14 cellular contexts compared by ENCODE assay signal in genomic region chr19:19068659-19069509, GRCh38. TPM values are rescaled to one million over a fixed set of nuclear protein-coding genes. Genes with fewer than 3 reads are reported as not detected.
DNase-seq lines count a peak whose midpoint lies in the region; ATAC-seq and TF ChIP-seq lines count a peak whose summit lies in the region.
"Had no signal": no experiment of that assay in that cellular context is flagged by ENCODE, and none has a peak within 500 bp of the region (broad histone marks: within the 10 kb centered on the region; RNA-seq: fewer than 3 reads in every experiment).

No MANE protein-coding gene starts in this region.

- ATAC-seq in Right ventricle myocardium inferior: peak; percentile 48
- ATAC-seq in left cardiac atrium: no peak
- peak; percentile 20 for ATAC-seq in left lobe of liver
- ATAC-seq in thoracic aorta (ENCODE audit: insufficient number of reproducible peaks, low FRiP score, low read depth): no peak
- ATAC-seq in HG02938 (IDR thresholded peaks at IDR 0.05; ENCODE audit: unreplicated experiment): no peak
- ATAC-seq: activated naive CD4-positive, alpha-beta T cell treated with anti-CD3 and anti-CD28 coated beads, Interleukin-2, amount 50 U/mL, for 72 hours had no signal

- DNase-seq in Right ventricle myocardium inferior (ENCODE audit: missing footprints) (peak; percentile 41), left cardiac atrium (no peak), left lobe of liver (ENCODE audit: low spot score) (no peak), thoracic aorta (ENCODE audit: low spot score) (no peak), epidermal melanocyte (ENCODE audit: insufficient read length, low spot score) (no peak), NCI-H128 (lab: John Stamatoyannopoulos, UW; ENCODE audit: unreplicated experiment) (no peak)
- no peak for DNase-seq in T-helper 2 cell treated with Interferon-gamma antibody and Interleukin-4, amounts not matched to agents 5 μg/mL and 100 μg/mL, for 36 hours (ENCODE audit: low spot score)
- DNase-seq: DMS53; NCI-H1092 treated with DMSO at 0.1 percent for 48 hours; NCI-H510A treated with DMSO at 0.1 percent for 48 hours; stimulated activated CD4-positive, alpha-beta T cell treated with anti-CD3 and anti-CD28 coated beads, Interleukin-2, amount 100 ng/mL, for 24 hours had no signal

- H3K27me3 ChIP-seq in thoracic aorta (replicated peaks; ENCODE audit: insufficient read depth): no peaks in the 10 kb centered on the region
- H3K27me3 ChIP-seq: vagina had no signal

- H3K27me3 Mint-ChIP-seq in T-helper 2 cell treated with Interferon-gamma antibody and Interleukin-4, amounts not matched to agents 5 μg/mL and 100 μg/mL, for 36 hours (ENCODE audit: low read depth): no peaks in the 10 kb centered on the region

- peak overlapping the region; percentile 57 for H3K27ac Mint-ChIP-seq in T-helper 2 cell treated with Interferon-gamma antibody and Interleukin-4, amounts not matched to agents 5 μg/mL and 100 μg/mL, for 36 hours

- peak overlapping the region; percentile 43 to 60 for H3K27ac ChIP-seq in thoracic aorta

- peaks cover 16 to 20% of the 10 kb centered on the region in 2 donors for H3K4me1 ChIP-seq in thoracic aorta (ENCODE audit: control insufficient read depth in 1 of 2, low read depth in 2 of 2)

- peaks cover 7% of the 10 kb centered on the region for H3K36me3 Mint-ChIP-seq in T-helper 2 cell treated with Interferon-gamma antibody and Interleukin-4, amounts not matched to agents 5 μg/mL and 100 μg/mL, for 36 hours (ENCODE audit: low read depth)
- H3K36me3 Mint-ChIP-seq: activated naive CD4-positive, alpha-beta T cell treated with anti-CD3 and anti-CD28 coated beads, Interleukin-2, amount 50 U/mL, for 72 hours had no signal

- intact Hi-C loops in Right ventricle myocardium inferior (cut with DNase I): loop anchor here (10.0 kb wide), 1 partner anchor 256 kb away; the partner anchor contains the start of genes MAU2 and SUGP1
- intact Hi-C loops in left cardiac atrium (cut with DNase I): no loop called here

- no peak for TF ChIP-seq CTCF in thoracic aorta (IDR thresholded peaks at IDR 0.05)

- no peaks in the 10 kb centered on the region for H3K36me3 ChIP-seq in thoracic aorta
- H3K36me3 ChIP-seq: vagina had no signal

- no peaks in the 10 kb centered on the region for H3K9me3 Mint-ChIP-seq in T-helper 2 cell treated with Interferon-gamma antibody and Interleukin-4, amounts not matched to agents 5 μg/mL and 100 μg/mL, for 36 hours
- H3K9me3 Mint-ChIP-seq: activated naive CD4-positive, alpha-beta T cell treated with anti-CD3 and anti-CD28 coated beads, Interleukin-2, amount 50 U/mL, for 72 hours had no signal

- peaks cover 32% of the 10 kb centered on the region for H3K4me1 Mint-ChIP-seq in T-helper 2 cell treated with Interferon-gamma antibody and Interleukin-4, amounts not matched to agents 5 μg/mL and 100 μg/mL, for 36 hours (ENCODE audit: low read depth)

- peak overlapping the region; percentile 24 for H3K4me3 Mint-ChIP-seq in T-helper 2 cell treated with Interferon-gamma antibody and Interleukin-4, amounts not matched to agents 5 μg/mL and 100 μg/mL, for 36 hours

- H3K9me3 ChIP-seq in thoracic aorta: no peaks in the 10 kb centered on the region
- H3K9me3 ChIP-seq: vagina had no signal

- H3K4me3 ChIP-seq in thoracic aorta: no peak overlapping the region
- H3K4me3 ChIP-seq: vagina had no signal

RNA-seq across cellular contexts. Expression of gene SLC25A42, which starts 5.1 kb away (rescaled TPM):
- total RNA-seq in Right ventricle myocardium inferior (30.9 TPM), left cardiac atrium (10 to 100 TPM; 13.9 to 15.2 TPM), left lobe of liver (77.8 TPM), thoracic aorta (10 to 100 TPM in 1 of 2 donors, 1 to 10 TPM in 1; 8.3 to 14.4 TPM)

RNA-seq across cellular contexts. Expression of gene ARMC6, which starts 35.5 kb away (rescaled TPM):
- total RNA-seq in Right ventricle myocardium inferior (13.6 TPM), left cardiac atrium (10 to 100 TPM; 12.9 to 16.9 TPM), left lobe of liver (50.9 TPM), thoracic aorta (10 to 100 TPM; 21.0 to 38.6 TPM)

RNA-seq across cellular contexts. Expression of gene SUGP2, which starts 35.6 kb away (rescaled TPM):
- total RNA-seq in Right ventricle myocardium inferior (68.5 TPM), left cardiac atrium (10 to 100 TPM; 59.7 to 63.7 TPM), left lobe of liver (35.4 TPM), thoracic aorta (10 to 100 TPM; 42.6 to 57.5 TPM)

Comparison
In these comparisons a context has a peak if more than half of its experiments do, and no peak if none do; other contexts are left out.
1. ATAC-seq: peak in Right ventricle myocardium inferior (single experiment) and left lobe of liver (single experiment); none in left cardiac atrium (0 of 2), thoracic aorta (single experiment) and HG02938 (single experiment).